14 cellular contexts compared by ENCODE assay signal in genomic region chr4:20351360-20352171, GRCh38.
DNase-seq lines count a peak whose midpoint lies in the region; TF ChIP-seq lines count a peak whose summit lies in the region.
"Had no signal": no experiment of that assay in that cellular context is flagged by ENCODE, and none has a peak within 500 bp of the region (broad histone marks: within the 10 kb centered on the region; RNA-seq: fewer than 3 reads in every experiment).

No MANE protein-coding gene starts in this region.

- DNase-seq in H9 (no peak), endodermal cell (peak; percentile 70), nephron progenitor cell (no peak), NCI-H2227 treated with DMSO at 0.1 percent for 48 hours (lab: John Stamatoyannopoulos, UW) (no peak), DMS53 treated with DMSO at 0.1 percent for 48 hours (lab: John Stamatoyannopoulos, UW; ENCODE audit: unreplicated experiment) (no peak), sigmoid colon (no peak)
- DNase-seq: ACHN; CD4-positive, CD25-positive, alpha-beta regulatory T cell; DMS53; H7 had no signal

- H3K4me3 ChIP-seq in endodermal cell (ENCODE audit: low read length): no peak overlapping the region
- H3K4me3 ChIP-seq in sigmoid colon: no peak overlapping the region
- H3K4me3 ChIP-seq: BLaER1 treated with 17β-estradiol and CSF1 and Interleukin-3, amounts not matched to agents 10 nM and 100 nM; GM12878; GM23338 had no signal

- intact Hi-C loops in sigmoid colon (cut with DNase I): no loop called here

- H2AK5ac ChIP-seq in H9 (ENCODE audit: insufficient read length, low read length): no peak overlapping the region

- no peak overlapping the region for H2BK15ac ChIP-seq in H9 (ENCODE audit: low read depth, low read length)

- no peak overlapping the region for H3K23ac ChIP-seq in H9 (ENCODE audit: insufficient read length, low read depth, low read length)

- no peak overlapping the region for H3T11ph ChIP-seq in H9 (ENCODE audit: low read length)

- no peak overlapping the region for H2BK20ac ChIP-seq in H9 (ENCODE audit: low read depth, low read length, poor library complexity, severe bottlenecking)

- H3K4me1 Mint-ChIP-seq in H9: peaks cover 18 to 26% of the 10 kb centered on the region in 2 experiments
- peaks cover 36% of the 10 kb centered on the region for H3K4me1 Mint-ChIP-seq in endodermal cell
- peaks cover 52% of the 10 kb centered on the region for H3K4me1 Mint-ChIP-seq in nephron progenitor cell
- H3K4me1 Mint-ChIP-seq: CD4-positive, CD25-positive, alpha-beta regulatory T cell had no signal

- TF ChIP-seq RAD21 in Ishikawa (IDR thresholded peaks at IDR 0.05; ENCODE audit: low read depth): no peak

- no peak overlapping the region for H3K4me2 ChIP-seq in H9 (ENCODE audit: insufficient read depth, insufficient read length, low read length)
- H3K4me2 ChIP-seq: BLaER1 treated with 17β-estradiol and CSF1 and Interleukin-3, amounts not matched to agents 10 nM and 100 nM; GM23338 had no signal

- no peak overlapping the region for H4K8ac ChIP-seq in H9 (replicated peaks; ENCODE audit: insufficient read length, low read depth, low read length)

- no peak overlapping the region for H2AFZ ChIP-seq in H9 (ENCODE audit: low read length)
- H2AFZ ChIP-seq: GM23338 had no signal

- H2BK120ac ChIP-seq in H9 (ENCODE audit: low read depth, low read length, poor library complexity, severe bottlenecking): no peak overlapping the region

- H4K91ac ChIP-seq in H9 (ENCODE audit: insufficient read length, low read depth, low read length): no peak overlapping the region

- 0 out of 2 replicates have a peak, but pooled peaks cover 2% of the 10 kb centered on the region for H3K4me1 ChIP-seq in H9 (ENCODE audit: insufficient read depth, low read length)
- peaks cover 10% of the 10 kb centered on the region for H3K4me1 ChIP-seq in endodermal cell (ENCODE audit: control insufficient read depth, insufficient read depth, low read length)
- H3K4me1 ChIP-seq in sigmoid colon: peaks cover 0 to 6% (median 2%) of the 10 kb centered on the region in 4 donors

- H3K36me3 ChIP-seq in endodermal cell (ENCODE audit: control insufficient read depth, insufficient read depth, low read length): no peaks in the 10 kb centered on the region
- H3K36me3 ChIP-seq in sigmoid colon: no peaks in the 10 kb centered on the region
- H3K36me3 ChIP-seq: BLaER1 treated with 17β-estradiol and CSF1 and Interleukin-3, amounts not matched to agents 10 nM and 100 nM had no signal

- WGBS in H9 (ENCODE audit: extremely low coverage, insufficient read length, low lambda C conversion rate): no CpG with 5 or more reads among the region's 2 CpGs
- 77% methylated on average over 2 of the region's 2 CpGs; no CpG with 5 or more reads in 1 of the 2 experiments for WGBS in endodermal cell (ENCODE audit: insufficient coverage in 1 of 2, insufficient read length in 1 of 2), 2 experiments
- WGBS in sigmoid colon, 2 donors: 63% methylated on average over 2 of the region's 2 CpGs

- no peaks in the 10 kb centered on the region for H3K36me3 Mint-ChIP-seq in H9 (ENCODE audit: insufficient read depth in 1 of 3, low read depth in 3 of 3)
- no peaks in the 10 kb centered on the region for H3K36me3 Mint-ChIP-seq in endodermal cell (ENCODE audit: low read depth)
- H3K36me3 Mint-ChIP-seq in nephron progenitor cell (ENCODE audit: low read depth): no peaks in the 10 kb centered on the region
- H3K36me3 Mint-ChIP-seq: CD4-positive, CD25-positive, alpha-beta regulatory T cell had no signal

- H3K23me2 ChIP-seq in H9 (ENCODE audit: insufficient read length, low read depth, low read length, poor library complexity, severe bottlenecking): no peaks in the 10 kb centered on the region

- H3K4me3 Mint-ChIP-seq in H9 (no peak overlapping the region), endodermal cell (no peak overlapping the region), nephron progenitor cell (no peak overlapping the region)
- H3K4me3 Mint-ChIP-seq: CD4-positive, CD25-positive, alpha-beta regulatory T cell; GM23338 had no signal

- H2BK12ac ChIP-seq in H9 (ENCODE audit: insufficient read length, low read depth, low read length): no peak overlapping the region

- no peak for TF ChIP-seq POLR2A in sigmoid colon (IDR thresholded peaks at IDR 0.05)

- H3K9me3 Mint-ChIP-seq in H9 (no peaks in the 10 kb centered on the region), endodermal cell (no peaks in the 10 kb centered on the region), nephron progenitor cell (no peaks in the 10 kb centered on the region)
- H3K9me3 Mint-ChIP-seq: GM23338 had no signal

- no peak overlapping the region for H3K56ac ChIP-seq in H9 (ENCODE audit: insufficient read length, low read depth, low read length)

- no peak for TF ChIP-seq CTCF in H9 (conservative IDR thresholded peaks at IDR 0.05)
- TF ChIP-seq CTCF in endodermal cell (conservative IDR thresholded peaks at IDR 0.05): no peak
- TF ChIP-seq CTCF in nephron progenitor cell (IDR thresholded peaks at IDR 0.05): no peak
- TF ChIP-seq CTCF in sigmoid colon (IDR thresholded peaks at IDR 0.05): no peak

- no peaks in the 10 kb centered on the region for H3K79me2 ChIP-seq in H9 (ENCODE audit: insufficient read depth, low read length)

- TF ChIP-seq EP300 in Ishikawa (IDR thresholded peaks at IDR 0.05; ENCODE audit: borderline replicate concordance): no peak
- TF ChIP-seq EP300 in sigmoid colon (IDR thresholded peaks at IDR 0.05): no peak

- H2BK5ac ChIP-seq in H9 (ENCODE audit: insufficient read length, low read length): no peak overlapping the region

- no peak overlapping the region for H3K4ac ChIP-seq in H9 (ENCODE audit: low read depth, low read length)

- H3K27ac ChIP-seq in H9 (ENCODE audit: insufficient read length, low read depth, low read length) (no peak overlapping the region), endodermal cell (ENCODE audit: low read depth, low read length) (no peak overlapping the region), sigmoid colon (no peak overlapping the region)
- H3K27ac ChIP-seq: BLaER1 treated with 17β-estradiol and CSF1 and Interleukin-3, amounts not matched to agents 10 nM and 100 nM had no signal

- H3K14ac ChIP-seq in H9 (ENCODE audit: insufficient read depth, low read length): no peak overlapping the region

- H3K9me3 ChIP-seq in H9 (ENCODE audit: control insufficient read depth, low read depth, low read length) (no peaks in the 10 kb centered on the region), endodermal cell (ENCODE audit: control insufficient read depth, low read length) (no peaks in the 10 kb centered on the region), sigmoid colon (no peaks in the 10 kb centered on the region)
- H3K9me3 ChIP-seq: BLaER1 treated with 17β-estradiol and CSF1 and Interleukin-3, amounts not matched to agents 10 nM and 100 nM had no signal

- H3K79me1 ChIP-seq in H9 (ENCODE audit: insufficient read depth, low read depth, low read length, poor library complexity, severe bottlenecking): no peaks in the 10 kb centered on the region

- peak overlapping the region in 2 of 3 experiments; percentile 27 to 65; a peak in 1 of 7 replicates for H3K27ac Mint-ChIP-seq in H9
- no peak overlapping the region for H3K27ac Mint-ChIP-seq in endodermal cell
- peak overlapping the region; percentile 57 for H3K27ac Mint-ChIP-seq in nephron progenitor cell
- H3K27ac Mint-ChIP-seq: GM23338 had no signal

- H4K5ac ChIP-seq in H9 (ENCODE audit: insufficient read length, low read depth, low read length): no peak overlapping the region

- H3K18ac ChIP-seq in H9 (ENCODE audit: insufficient read length, low read depth, low read length): no peak overlapping the region

- H3K27me3 ChIP-seq in H9 (ENCODE audit: insufficient read depth, low read length) (no peaks in the 10 kb centered on the region), endodermal cell (ENCODE audit: control insufficient read depth, insufficient read depth, low read length, poor library complexity, severe bottlenecking) (no peaks in the 10 kb centered on the region), sigmoid colon (no peaks in the 10 kb centered on the region)
- H3K27me3 ChIP-seq: BLaER1 treated with 17β-estradiol and CSF1 and Interleukin-3, amounts not matched to agents 10 nM and 100 nM had no signal

- H3K27me3 Mint-ChIP-seq in H9 (ENCODE audit: low read depth) (no peaks in the 10 kb centered on the region), endodermal cell (ENCODE audit: insufficient read depth) (peaks cover 4% of the 10 kb centered on the region), nephron progenitor cell (ENCODE audit: low read depth, poor library complexity) (no peaks in the 10 kb centered on the region)
- H3K27me3 Mint-ChIP-seq: CD4-positive, CD25-positive, alpha-beta regulatory T cell had no signal

- no peaks in the 10 kb centered on the region for H4K20me1 ChIP-seq in H9 (ENCODE audit: control insufficient read depth, insufficient read depth, insufficient read length)
- H4K20me1 ChIP-seq: BLaER1 treated with 17β-estradiol and CSF1 and Interleukin-3, amounts not matched to agents 10 nM and 100 nM had no signal

- H3K9ac ChIP-seq in H9 (ENCODE audit: extremely low read depth, insufficient read length, low read length) (no peak overlapping the region), endodermal cell (ENCODE audit: extremely low read depth, low read length, poor library complexity, severe bottlenecking) (no peak overlapping the region)
- H3K9ac ChIP-seq: BLaER1 treated with 17β-estradiol and CSF1 and Interleukin-3, amounts not matched to agents 10 nM and 100 nM had no signal

TF ChIP-seq in Ishikawa, 13 proteins besides CTCF, POLR2A, EP300 and RAD21 (continues in another document):
- no peak for TF ChIP-seq CEBPB (IDR thresholded peaks at IDR 0.05)
